Comparison of ENCODE assay signal across 8 cellular contexts in the genomic region with DNA sequence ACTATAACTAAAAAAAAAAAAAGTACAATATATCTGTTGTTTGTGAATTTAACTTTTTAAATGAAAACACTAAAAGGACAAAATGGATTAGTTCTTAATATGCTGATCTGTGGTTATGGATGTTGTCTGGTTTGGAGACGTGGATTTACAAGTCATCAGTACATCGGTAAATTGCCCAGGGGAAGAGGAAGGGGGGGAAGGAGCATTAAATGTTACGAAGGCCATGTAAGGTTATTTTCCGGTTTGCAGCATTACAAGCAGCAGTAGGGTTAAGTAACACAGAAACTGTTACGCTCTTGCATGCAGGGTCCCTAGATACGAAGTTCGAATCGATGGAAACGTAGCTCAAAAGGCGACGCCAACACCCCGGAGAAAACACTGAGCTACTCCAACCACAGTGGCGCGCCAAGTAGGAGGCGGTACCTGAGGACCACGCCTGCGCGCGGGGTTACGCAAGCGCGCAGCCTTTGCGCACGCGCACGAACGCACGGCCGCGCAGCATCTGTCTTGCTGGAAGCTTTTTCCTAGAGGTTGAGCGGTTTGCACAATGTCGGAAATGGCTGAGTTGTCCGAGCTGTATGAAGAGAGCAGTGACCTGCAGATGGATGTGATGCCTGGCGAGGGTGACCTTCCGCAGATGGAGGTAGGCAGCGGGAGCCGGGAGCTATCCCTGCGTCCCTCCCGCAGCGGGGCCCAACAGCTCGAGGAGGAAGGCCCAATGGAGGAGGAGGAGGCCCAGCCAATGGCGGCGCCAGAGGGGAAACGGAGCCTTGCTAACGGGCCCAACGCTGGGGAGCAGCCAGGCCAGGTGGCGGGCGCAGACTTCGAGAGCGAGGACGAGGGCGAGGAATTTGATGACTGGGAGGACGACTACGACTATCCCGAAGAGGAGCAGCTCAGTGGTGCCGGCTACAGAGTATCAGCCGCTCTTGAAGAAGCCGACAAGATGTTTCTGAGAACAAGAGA. TPM values are rescaled to one million over a fixed set of nuclear protein-coding genes. Genes with fewer than 3 reads are reported as not detected.
DNase-seq lines count a peak whose midpoint lies in the region; ATAC-seq and TF ChIP-seq lines count a peak whose summit lies in the region.

A gene with protein sequence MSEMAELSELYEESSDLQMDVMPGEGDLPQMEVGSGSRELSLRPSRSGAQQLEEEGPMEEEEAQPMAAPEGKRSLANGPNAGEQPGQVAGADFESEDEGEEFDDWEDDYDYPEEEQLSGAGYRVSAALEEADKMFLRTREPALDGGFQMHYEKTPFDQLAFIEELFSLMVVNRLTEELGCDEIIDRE (plus strand): TSS at position 505 of the 966 bp plus-strand sequence. CDS start 43 bp downstream, at position 548.

- WGBS in esophagus muscularis mucosa, result under 1% methylated on average over 19 of the region's 58 CpGs

- H3K4me3 ChIP-seq in Peyer's patch (peak within 1 kb of the TSS; percentile 51 to 84 (median 68)), esophagus muscularis mucosa (peak within 1 kb of the TSS; percentile 69 to 93 (median 72)), muscle layer of duodenum (ENCODE audit: low read depth in 1 of 2, low read length in 2 of 2) (peak within 1 kb of the TSS; percentile 68 to 94)

- intact Hi-C loops in esophagus muscularis mucosa (cut with DNase I), result loop anchor here (5.0 kb wide), 2 partner anchors 84 to 169 kb away; a partner anchor contains a TSS

- H3K4me1 ChIP-seq in Peyer's patch (peaks cover 0 to 14% (median 0%) of the 10 kb centered on the region in 4 donors), esophagus muscularis mucosa (peaks cover 14 to 22% (median 19%) of the 10 kb centered on the region in 4 donors), muscle layer of duodenum (ENCODE audit: control insufficient read depth in 1 of 2, insufficient read depth in 2 of 2, low read length in 2 of 2) (peaks cover 5 to 24% of the 10 kb centered on the region in 2 donors)

- DNase-seq in DMS53 (lab: John Stamatoyannopoulos, UW) (peak; percentile 94), KG1 (lab: John Stamatoyannopoulos, UW) (peak; percentile 82), Peyer's patch (peak; percentile 85 to 97 (median 91)), esophagus muscularis mucosa (ENCODE audit: extremely low spot score) (peak; percentile 98)
- DNase-seq in activated T-cell treated with anti-CD3 and anti-CD28 coated beads, Interleukin-2, amount 50 U/mL, for 48 hours, result peak; percentile 96
- peak; percentile 88 to 89 for DNase-seq in stimulated activated CD8-positive, alpha-beta memory T cell treated with anti-CD3 and anti-CD28 coated beads, Interleukin-7, amount 100 ng/mL, for 48 hours (ENCODE audit: extremely low read depth in 1 of 2, low read depth in 1 of 2)

- H3K27ac ChIP-seq in Peyer's patch, result peak within 1 kb of the TSS; percentile 57 to 93 (median 82)
- H3K27ac ChIP-seq in esophagus muscularis mucosa (replicated peaks in 1 of 4), result peak within 1 kb of the TSS; percentile 86 to 94 (median 92)
- peak within 1 kb of the TSS; percentile 90 for H3K27ac ChIP-seq in muscle layer of duodenum (ENCODE audit: low read length)

- H3K9me3 ChIP-seq in Peyer's patch (no peaks in the 10 kb centered on the region), esophagus muscularis mucosa (no peaks in the 10 kb centered on the region), muscle layer of duodenum (ENCODE audit: control insufficient read depth in 1 of 2, low read length in 2 of 2) (no peaks in the 10 kb centered on the region)

- TF ChIP-seq POLR2A in Peyer's patch (IDR thresholded peaks at IDR 0.05) (peak in 1 of 2 donors; percentile 63), esophagus muscularis mucosa (IDR thresholded peaks at IDR 0.05; ENCODE audit: low read depth) (peak; percentile 45)

- TF ChIP-seq CTCF in Peyer's patch (IDR thresholded peaks at IDR 0.05) (no peak), esophagus muscularis mucosa (IDR thresholded peaks at IDR 0.05) (peak in 1 of 3 experiments; percentile 18)

- no peaks in the 10 kb centered on the region for H3K36me3 ChIP-seq in Peyer's patch
- H3K36me3 ChIP-seq in esophagus muscularis mucosa, result no peaks in the 10 kb centered on the region
- H3K36me3 ChIP-seq in muscle layer of duodenum (ENCODE audit: control insufficient read depth in 1 of 2, insufficient read depth in 2 of 2, low read length in 2 of 2), result no peaks in the 10 kb centered on the region

- no peak for TF ChIP-seq EP300 in esophagus muscularis mucosa (IDR thresholded peaks at IDR 0.05)

- H3K27me3 ChIP-seq in Peyer's patch, result no peaks in the 10 kb centered on the region
- no peaks in the 10 kb centered on the region for H3K27me3 ChIP-seq in esophagus muscularis mucosa
- H3K27me3 ChIP-seq in muscle layer of duodenum (ENCODE audit: low read depth, low read length), result no peaks in the 10 kb centered on the region

- peak; percentile 97 for ATAC-seq in GM21723 (IDR thresholded peaks at IDR 0.05; ENCODE audit: unreplicated experiment)

RNA-seq across cellular contexts. Expression of the gene that starts here (rescaled TPM):
- total RNA-seq in Peyer's patch, result 100 to 1,000 TPM in 1 of 4 donors, 10 to 100 TPM in 3; 70.8 to 113 (median 80.6) TPM
- 100 to 1,000 TPM; 250 to 391 (median 334) TPM for total RNA-seq in esophagus muscularis mucosa

Comparison
In these comparisons a context has a peak if more than half of its experiments do, and no peak if none do; other contexts are left out.
1. Peak in every context shown above with its lines: DNase-seq, ATAC-seq, H3K4me3 ChIP-seq and H3K27ac ChIP-seq.